13 cellular contexts compared by ENCODE assay signal in the genomic region with DNA sequence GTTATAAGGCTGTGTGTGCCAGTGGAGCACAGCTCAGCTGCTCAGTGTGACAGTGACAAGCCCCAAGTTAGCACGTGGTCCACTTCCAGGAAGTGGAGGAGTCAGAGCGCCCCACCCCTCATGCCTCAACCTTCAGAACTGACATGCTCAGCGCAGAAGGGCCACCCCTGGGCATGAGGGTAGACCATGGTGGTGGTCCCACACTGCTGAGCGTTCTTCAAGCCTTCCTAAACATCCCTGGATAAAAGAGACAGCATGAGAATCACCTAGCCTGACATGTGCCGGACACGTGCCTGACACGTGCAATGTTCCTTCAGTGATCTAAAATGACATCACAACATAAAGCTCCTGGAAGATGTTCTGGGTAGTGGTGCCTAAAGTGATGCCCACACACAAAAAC. TPM values are rescaled to one million over a fixed set of nuclear protein-coding genes. Genes with fewer than 3 reads are reported as not detected.
DNase-seq lines count a peak whose midpoint lies in the region; ATAC-seq, FAIRE-seq and TF ChIP-seq lines count a peak whose summit lies in the region.
"Had no signal": no experiment of that assay in that cellular context is flagged by ENCODE, and none has a peak within 500 bp of the region (broad histone marks: within the 10 kb centered on the region; RNA-seq: fewer than 3 reads in every experiment).

No MANE protein-coding gene starts in this region.

- H3K27ac ChIP-seq in right cardiac atrium (ENCODE audit: low read length) (no peak overlapping the region), left ventricle myocardium inferior (replicated peaks) (no peak overlapping the region)

- H3K4me1 ChIP-seq in right cardiac atrium (ENCODE audit: control insufficient read depth, insufficient read depth, low read length) (no peaks in the 10 kb centered on the region), left ventricle myocardium inferior (peaks cover 25% of the 10 kb centered on the region)

- no peaks in the 10 kb centered on the region for H3K9me3 Mint-ChIP-seq in activated T-helper 17 cell treated with anti-CD3 and anti-CD28 coated beads, Interleukin-2, amount 50 U/mL, for 72 hours
- H3K9me3 Mint-ChIP-seq in natural killer cell (no peaks in the 10 kb centered on the region), CD14-positive monocyte (peaks cover 0 to 4% (median 0%) of the 10 kb centered on the region in 7 donors)
- H3K9me3 Mint-ChIP-seq: endodermal cell had no signal

- no peaks in the 10 kb centered on the region for H3K36me3 ChIP-seq in left ventricle myocardium inferior

- peak overlapping the region; percentile 54 for H3K4me3 Mint-ChIP-seq in activated T-helper 17 cell treated with anti-CD3 and anti-CD28 coated beads, Interleukin-2, amount 50 U/mL, for 72 hours
- peak overlapping the region; percentile 85 for H3K4me3 Mint-ChIP-seq in natural killer cell
- H3K4me3 Mint-ChIP-seq in CD14-positive monocyte = no peak overlapping the region
- H3K4me3 Mint-ChIP-seq: endodermal cell had no signal

- H3K9me3 ChIP-seq in right cardiac atrium (ENCODE audit: control insufficient read depth, low read length) = no peaks in the 10 kb centered on the region
- H3K9me3 ChIP-seq in left ventricle myocardium inferior (replicated peaks) = no peaks in the 10 kb centered on the region
- H3K9me3 ChIP-seq: A549 had no signal

- FAIRE-seq in GM19239 (lab: Jason Lieb, UNC) = no peak
- FAIRE-seq: A549 had no signal

- H3K36me3 Mint-ChIP-seq in activated T-helper 17 cell treated with anti-CD3 and anti-CD28 coated beads, Interleukin-2, amount 50 U/mL, for 72 hours (ENCODE audit: low read depth) = peaks cover 27% of the 10 kb centered on the region
- H3K36me3 Mint-ChIP-seq in natural killer cell (no peaks in the 10 kb centered on the region), CD14-positive monocyte (peaks cover 0 to 7% of the 10 kb centered on the region in 2 donors)

- TF ChIP-seq CTCF in left ventricle myocardium inferior (IDR thresholded peaks at IDR 0.05; ENCODE audit: borderline replicate concordance) (no peak), natural killer cell (IDR thresholded peaks at IDR 0.05) (no peak), CD14-positive monocyte (IDR thresholded peaks at IDR 0.05) (no peak)

- H3K27ac Mint-ChIP-seq in activated T-helper 17 cell treated with anti-CD3 and anti-CD28 coated beads, Interleukin-2, amount 50 U/mL, for 72 hours = peak overlapping the region; percentile 80
- H3K27ac Mint-ChIP-seq in natural killer cell = peak overlapping the region; percentile 90 to 95
- peak overlapping the region in 3 of 7 donors; percentile 8 to 35 (median 14) for H3K27ac Mint-ChIP-seq in CD14-positive monocyte
- H3K27ac Mint-ChIP-seq: endodermal cell had no signal

- no peaks in the 10 kb centered on the region for H3K27me3 ChIP-seq in right cardiac atrium (ENCODE audit: control insufficient read depth, insufficient read depth)
- peaks cover 74% of the 10 kb centered on the region for H3K27me3 ChIP-seq in left ventricle myocardium inferior (ENCODE audit: low read depth)

- H3K4me1 Mint-ChIP-seq in activated T-helper 17 cell treated with anti-CD3 and anti-CD28 coated beads, Interleukin-2, amount 50 U/mL, for 72 hours = peaks cover 49% of the 10 kb centered on the region
- peaks cover 81 to 82% of the 10 kb centered on the region in 2 donors for H3K4me1 Mint-ChIP-seq in natural killer cell
- H3K4me1 Mint-ChIP-seq in CD14-positive monocyte = peaks cover 29% of the 10 kb centered on the region

- no peaks in the 10 kb centered on the region for H3K27me3 Mint-ChIP-seq in activated T-helper 17 cell treated with anti-CD3 and anti-CD28 coated beads, Interleukin-2, amount 50 U/mL, for 72 hours
- no peaks in the 10 kb centered on the region for H3K27me3 Mint-ChIP-seq in natural killer cell (ENCODE audit: low read depth in 2 of 2)
- H3K27me3 Mint-ChIP-seq in CD14-positive monocyte (ENCODE audit: low read depth in 3 of 3) = peaks cover 0 to 1% (median 0%) of the 10 kb centered on the region in 3 donors

- intact Hi-C loops in right cardiac atrium (cut with DNase I) = no loop called here
- intact Hi-C loops in left ventricle myocardium inferior (cut with micrococcal nuclease) = no loop called here
- intact Hi-C loops in natural killer cell (cut with micrococcal nuclease) = loop anchor here (1.0 to 5.0 kb wide), 2 partner anchors 14 to 34 kb away; no protein-coding TSS in a partner anchor
- intact Hi-C loops in CD14-positive monocyte (cut with micrococcal nuclease) = no loop called here

- WGBS in right cardiac atrium = 68% methylated on average over 7 of the region's 7 CpGs

- H3K4me3 ChIP-seq in right cardiac atrium (ENCODE audit: low read length) (no peak overlapping the region), left ventricle myocardium inferior (no peak overlapping the region)
- H3K4me3 ChIP-seq: A549 had no signal

- ATAC-seq in right cardiac atrium (no peak), natural killer cell (peak; percentile 71 to 86 (median 80))
- no peak for ATAC-seq in activated T-helper 17 cell treated with anti-CD3 and anti-CD28 coated beads, Interleukin-2, amount 50 U/mL, for 72 hours (replicated peaks)
- ATAC-seq: A549 had no signal

- peak in 2 of 3 donors; percentile 20 to 60 for DNase-seq in right cardiac atrium
- DNase-seq in left ventricle myocardium inferior = no peak
- peak; percentile 57 for DNase-seq in natural killer cell
- no peak for DNase-seq in GM19239 (ENCODE audit: insufficient read length, low spot score)
- no peak for DNase-seq in CD14-positive monocyte (ENCODE audit: low spot score)
- DNase-seq in ecto neural progenitor cell (ENCODE audit: low spot score) = no peak
- no peak for DNase-seq in SKM-1 (lab: John Stamatoyannopoulos, UW; ENCODE audit: unreplicated experiment)
- DNase-seq: EL, endodermal cell, hypothalamus, SIG-M5 had no signal

RNA-seq across cellular contexts. Expression of a gene that starts 16.8 kb away (rescaled TPM):
- total RNA-seq in right cardiac atrium (1 to 10 TPM; 1.5 to 3.0 (median 1.8) TPM), left ventricle myocardium inferior (0.58 TPM), natural killer cell (10 to 100 TPM; 50.1 to 67.0 (median 51.2) TPM)
- polyA plus RNA-seq in right cardiac atrium (0.95 TPM), CD14-positive monocyte (under 1 TPM; 0.71 to 0.92 TPM)
- total RNA-seq in activated T-helper 17 cell treated with anti-CD3 and anti-CD28 coated beads, Interleukin-2, amount 50 U/mL, for 72 hours = 10 to 100 TPM; 15.5 to 15.8 TPM

Comparison
In these comparisons a context has a peak if more than half of its experiments do, and no peak if none do; other contexts are left out.
1. DNase-seq: peak in right cardiac atrium (2 of 3) and natural killer cell (single experiment); none in left ventricle myocardium inferior (single experiment), GM19239 (single experiment), CD14-positive monocyte (single experiment), ecto neural progenitor cell (single experiment) and SKM-1 (single experiment).
2. ATAC-seq: peak in natural killer cell (3 of 3); none in right cardiac atrium (0 of 2) and activated T-helper 17 cell treated with anti-CD3 and anti-CD28 coated beads, Interleukin-2, amount 50 U/mL, for 72 hours (single experiment).
3. H3K4me3 Mint-ChIP-seq: peak in activated T-helper 17 cell treated with anti-CD3 and anti-CD28 coated beads, Interleukin-2, amount 50 U/mL, for 72 hours (single experiment) and natural killer cell (single experiment); none in CD14-positive monocyte (0 of 2).
4. RNA of a gene that starts 16.8 kb away (total RNA-seq): 50.1 to 67.0 TPM in natural killer cell and 15.5 to 15.8 TPM in activated T-helper 17 cell treated with anti-CD3 and anti-CD28 coated beads, Interleukin-2, amount 50 U/mL, for 72 hours; 1.5 to 3.0 TPM in right cardiac atrium and 0.58 TPM in left ventricle myocardium inferior (single experiment); every median in the first group is over 4 times any median in the second.